ENCODE assay signal across 14 cellular contexts in genomic region chr17:7467498-7467897, GRCh38. TPM values are rescaled to one million over a fixed set of nuclear protein-coding genes. Genes with fewer than 3 reads are reported as not detected.
DNase-seq lines count a peak whose midpoint lies in the region; ATAC-seq, FAIRE-seq and TF ChIP-seq lines count a peak whose summit lies in the region.
"Had no signal": no experiment of that assay in that cellular context is flagged by ENCODE, and none has a peak within 500 bp of the region (broad histone marks: within the 10 kb centered on the region; RNA-seq: fewer than 3 reads in every experiment).

No MANE protein-coding gene starts in this region.

- H3K4me1 Mint-ChIP-seq in neural crest cell, result peaks cover 14% of the 10 kb centered on the region

- H3K79me2 ChIP-seq in GM12878 (ENCODE audit: control insufficient read depth, insufficient read depth, low read length), result no peaks in the 10 kb centered on the region

- WGBS in GM12878 (ENCODE audit: insufficient coverage, insufficient replicate concordance, low lambda C conversion rate, missing lambda C conversion rate), result 100% methylated on average over 3 of the region's 3 CpGs
- 83 to 88% methylated on average over 2 to 3 of the region's 3 CpGs for WGBS in upper lobe of left lung, 2 donors

- H3K9me3 ChIP-seq in left ventricle myocardium inferior (replicated peaks) (no peaks in the 10 kb centered on the region), GM12878 (replicated peaks; ENCODE audit: control insufficient read depth, insufficient read depth, low read length) (no peaks in the 10 kb centered on the region), upper lobe of left lung (no peaks in the 10 kb centered on the region), SJCRH30 (replicated peaks) (no peaks in the 10 kb centered on the region)
- H3K9me3 ChIP-seq: thoracic aorta had no signal

- POLR2A ChIA-PET in GM12878 (lab: Charles Lee), result interaction anchor here (1.0 to 2.4 kb wide), 2 partner anchors 8 to 9 kb away, joined by 3 to 9 read pairs; no protein-coding TSS in a partner anchor

- no peak for TF ChIP-seq RAD21 in GM12878 (IDR thresholded peaks at IDR 0.05; ENCODE audit: insufficient read depth, low read depth, low read length)

- RAD21 ChIA-PET in GM12878 (lab: Charles Lee; ENCODE audit: unreplicated experiment), result no interaction called here

- H3K36me3 Mint-ChIP-seq in neural crest cell (ENCODE audit: low read depth), result no peaks in the 10 kb centered on the region
- H3K36me3 Mint-ChIP-seq: immature natural killer cell had no signal

- no TSS peak for BruUV-seq in GM12878 (replicated peaks; lab: Mats Ljungman, UMichigan)

- H3K9me3 Mint-ChIP-seq in neural crest cell, result no peaks in the 10 kb centered on the region
- H3K9me3 Mint-ChIP-seq: effector memory CD8-positive, alpha-beta T cell; immature natural killer cell had no signal

- no peak overlapping the region for H3K4me2 ChIP-seq in GM12878 (ENCODE audit: control insufficient read depth, insufficient read depth)

- TF ChIP-seq CTCF in left ventricle myocardium inferior (IDR thresholded peaks at IDR 0.05; ENCODE audit: borderline replicate concordance) (no peak), GM12878 (IDR thresholded peaks at IDR 0.05 in 2 of 3, conservative IDR thresholded peaks at IDR 0.05 in 1 of 3; ENCODE audit: control insufficient read depth in 2 of 3, extremely low read depth in 1 of 3, insufficient read depth in 1 of 3, low read depth in 3 of 3, low read length in 3 of 3) (no peak), neural crest cell (conservative IDR thresholded peaks at IDR 0.05) (no peak), upper lobe of left lung (IDR thresholded peaks at IDR 0.05) (no peak)

- in situ Hi-C loops in GM12878 (cut with MboI), result no loop called here

- FAIRE-seq in GM12878 (lab: Jason Lieb, UNC), result no peak

- no peak overlapping the region for H3K9ac ChIP-seq in GM12878 (ENCODE audit: control insufficient read depth, insufficient read depth, low read length)

- H3K4me1 ChIP-seq in left ventricle myocardium inferior, result peaks cover 72% of the 10 kb centered on the region
- no peaks in the 10 kb centered on the region; the same call in 1 of the 2 replicates for H3K4me1 ChIP-seq in GM12878 (ENCODE audit: control insufficient read depth, insufficient read depth, low read length)
- peaks cover 25 to 49% (median 41%) of the 10 kb centered on the region in 4 donors for H3K4me1 ChIP-seq in upper lobe of left lung
- H3K4me1 ChIP-seq in SJCRH30, result no peaks in the 10 kb centered on the region

- H3K27ac Mint-ChIP-seq in neural crest cell (ENCODE audit: unreplicated experiment), result peak overlapping the region; percentile 27

- H2AFZ ChIP-seq in GM12878 (ENCODE audit: control insufficient read depth, low read depth, low read length), result no peak overlapping the region

- intact Hi-C loops in left ventricle myocardium inferior (cut with micrococcal nuclease) (no loop called here), cardiac septum (cut with DNase I) (no loop called here), GM12878 (cut with micrococcal nuclease; ENCODE audit: unreplicated experiment) (no loop called here), sciatic nerve (cut with DNase I) (no loop called here)

- no peaks in the 10 kb centered on the region for H4K20me1 ChIP-seq in GM12878 (ENCODE audit: control insufficient read depth, insufficient read depth)

- H3K4me3 ChIP-seq in left ventricle myocardium inferior (no peak overlapping the region), GM12878 (no peak overlapping the region), upper lobe of left lung (no peak overlapping the region), SJCRH30 (no peak overlapping the region)
- H3K4me3 ChIP-seq: thoracic aorta had no signal

- peak overlapping the region; percentile 32 for H3K4me3 Mint-ChIP-seq in neural crest cell
- H3K4me3 Mint-ChIP-seq: immature natural killer cell had no signal

- DNase-seq in left ventricle myocardium inferior (no peak), cardiac septum (ENCODE audit: low spot score) (no peak), GM12878 (ENCODE audit: low read depth, low spot score) (no peak), neural crest cell (ENCODE audit: low read depth, low spot score) (no peak), upper lobe of left lung (no peak), SJCRH30 (no peak), sciatic nerve (ENCODE audit: low spot score) (no peak), HuH-7 (ENCODE audit: low spot score) (no peak)
- DNase-seq: DMS153; effector memory CD8-positive, alpha-beta T cell; foreskin melanocyte; immature natural killer cell; T-helper 1 cell had no signal

- H3K36me3 ChIP-seq in left ventricle myocardium inferior (peaks cover 36% of the 10 kb centered on the region), GM12878 (ENCODE audit: control insufficient read depth in 2 of 2, insufficient read depth in 2 of 2, low read length in 1 of 2) (peaks cover 0 to 3% of the 10 kb centered on the region in 2 experiments; a peak in 3 of 4 replicates), upper lobe of left lung (peaks cover 2 to 36% (median 27%) of the 10 kb centered on the region in 4 donors), SJCRH30 (no peaks in the 10 kb centered on the region)

- peak overlapping the region; percentile 85 for H3K27ac ChIP-seq in left ventricle myocardium inferior (replicated peaks)
- peak overlapping the region; percentile 44 for H3K27ac ChIP-seq in GM12878 (ENCODE audit: control insufficient read depth, insufficient read depth)
- peak overlapping the region; percentile 61 to 75 (median 71) for H3K27ac ChIP-seq in upper lobe of left lung
- no peak overlapping the region for H3K27ac ChIP-seq in SJCRH30

- H3K27me3 ChIP-seq in left ventricle myocardium inferior (ENCODE audit: low read depth), result no peaks in the 10 kb centered on the region
- no peaks in the 10 kb centered on the region for H3K27me3 ChIP-seq in GM12878 (replicated peaks in 1 of 2; ENCODE audit: control insufficient read depth in 2 of 2, insufficient read depth in 2 of 2, low read length in 1 of 2)
- no peaks in the 10 kb centered on the region for H3K27me3 ChIP-seq in upper lobe of left lung
- H3K27me3 ChIP-seq in SJCRH30, result no peaks in the 10 kb centered on the region

- no peaks in the 10 kb centered on the region for H3K27me3 Mint-ChIP-seq in neural crest cell (ENCODE audit: low read depth)
- H3K27me3 Mint-ChIP-seq: effector memory CD8-positive, alpha-beta T cell had no signal

- no peak for TF ChIP-seq POLR2A in GM12878 (IDR thresholded peaks at IDR 0.05; ENCODE audit: low read depth, low read length)
- no peak for TF ChIP-seq POLR2A in upper lobe of left lung (IDR thresholded peaks at IDR 0.05)

- CTCF ChIA-PET in GM12878 (lab: Yijun Ruan, JAX), result interaction anchor here (1.7 kb wide), 1 partner anchor 9 kb away, joined by 4 read pairs; no protein-coding TSS in a partner anchor

- SMC1A ChIA-PET in GM12878 (lab: Charles Lee; ENCODE audit: uncharacterized antibody, unreplicated experiment), result no interaction called here

- ATAC-seq in GM12878 (no peak), upper lobe of left lung (ENCODE audit: low FRiP score in 2 of 2) (no peak), sciatic nerve (no peak)
- ATAC-seq: effector memory CD8-positive, alpha-beta T cell had no signal

- no peak for TF ChIP-seq EP300 in GM12878 (IDR thresholded peaks at IDR 0.05; ENCODE audit: borderline replicate concordance in 1 of 2, control insufficient read depth in 1 of 2, low read depth in 2 of 2, low read length in 2 of 2)
- TF ChIP-seq EP300 in upper lobe of left lung (IDR thresholded peaks at IDR 0.05), result no peak

RNA-seq across cellular contexts. Expression of gene ZBTB4, which starts 11.9 kb away (rescaled TPM):
- total RNA-seq in left ventricle myocardium inferior (63.4 TPM), cardiac septum (69.4 TPM), GM12878 (2014; rRNA removed) (7.6 and 8.3 TPM in 2 replicates), GM12878 (2014; rRNA removed; fragmentation: Illumina TruSeq; extraction: Trizol) (6.1 and 6.2 TPM in 2 replicates), GM12878 (2021) (14.9 and 15.1 TPM in 2 replicates), neural crest cell (13.6 and 14.3 TPM in 2 replicates), upper lobe of left lung (10 to 100 TPM; 54.4 to 90.1 (median 74.2) TPM), sciatic nerve (84.2 TPM)
- total RNA-seq in GM12878 (2013; cell fraction: nucleolus; rRNA removed), result 26.9 and 29.2 TPM in 2 replicates
- 6.7 TPM for polyA plus RNA-seq in GM12878 (2011; ENCODE audit: low read depth)
- polyA plus RNA-seq in GM12878 (2011; rRNA removed) (7.6 and 8.9 TPM in 2 replicates), GM12878 (2014; fragmentation: Illumina TruSeq; extraction: Trizol) (9.2 and 9.4 TPM in 2 replicates), GM12878 (2014; fragmentation: Nextera tagmentation; extraction: Ambion mirVana) (1 to 10 TPM; 2.0 to 3.0 TPM), GM12878 (2014; rRNA removed) (8.9 and 9.7 TPM in 2 replicates), GM12878 (2016; fragmentation: Nextera tagmentation; extraction: Ambion mirVana) (1 to 10 TPM; 4.3 to 4.6 TPM)
- polyA plus RNA-seq in GM12878 (2011; cell fraction: cytosol; rRNA removed), result 8.8 and 9.3 TPM in 2 replicates
- polyA plus RNA-seq in GM12878 (2011; cell fraction: nucleus; rRNA removed), result 26.2 and 29.9 TPM in 2 replicates
- 14.6 and 15.8 TPM in 2 replicates for polyA plus RNA-seq in GM12878 (2012)
- polyA minus RNA-seq in GM12878 (2011; rRNA and poly(A)+ RNA removed), result 8.7 and 14.0 TPM in 2 replicates
- polyA minus RNA-seq in GM12878 (2011; cell fraction: cytosol; rRNA and poly(A)+ RNA removed), result 4.5 and 4.8 TPM in 2 replicates
- 7.0 and 12.9 TPM in 2 replicates for polyA minus RNA-seq in GM12878 (2011; cell fraction: nucleus; rRNA and poly(A)+ RNA removed)
- total RNA-seq in SJCRH30 (2014; rRNA removed; shearing (Covaris generic)), result 4.7 and 5.3 TPM in 2 replicates

RNA-seq across cellular contexts. Expression of gene SLC35G6, which starts 13.7 kb away (rescaled TPM):
- not detected for total RNA-seq in left ventricle myocardium inferior
- total RNA-seq in cardiac septum, result not detected
- total RNA-seq in GM12878 (2013; cell fraction: nucleolus; rRNA removed), result not detected in 2 replicates
- not detected in 2 replicates for total RNA-seq in GM12878 (2014; rRNA removed)
- not detected in 2 replicates for total RNA-seq in GM12878 (2014; rRNA removed; fragmentation: Illumina TruSeq; extraction: Trizol)
- total RNA-seq in GM12878 (2021), result not detected in 2 replicates
- polyA plus RNA-seq in GM12878 (2011; ENCODE audit: low read depth), result not detected
- not detected in 2 replicates for polyA plus RNA-seq in GM12878 (2011; rRNA removed)
- polyA plus RNA-seq in GM12878 (2011; cell fraction: cytosol; rRNA removed), result not detected in 2 replicates
- not detected in 2 replicates for polyA plus RNA-seq in GM12878 (2011; cell fraction: nucleus; rRNA removed)
- polyA plus RNA-seq in GM12878 (2012), result 0.13 and 0.18 TPM in 2 replicates
- not detected in 2 replicates for polyA plus RNA-seq in GM12878 (2014; fragmentation: Illumina TruSeq; extraction: Trizol)
- not detected for polyA plus RNA-seq in GM12878 (2014; fragmentation: Nextera tagmentation; extraction: Ambion mirVana)
- polyA plus RNA-seq in GM12878 (2014; rRNA removed), result not detected in 2 replicates
- polyA plus RNA-seq in GM12878 (2016; fragmentation: Nextera tagmentation; extraction: Ambion mirVana), result under 1 TPM in 1 of 2 experiments, not detected in 1; 0.20 TPM
- 0.10 TPM in 1 of 2 replicates, not detected in the other for polyA minus RNA-seq in GM12878 (2011; rRNA and poly(A)+ RNA removed)
- not detected in 2 replicates for polyA minus RNA-seq in GM12878 (2011; cell fraction: cytosol; rRNA and poly(A)+ RNA removed)
- polyA minus RNA-seq in GM12878 (2011; cell fraction: nucleus; rRNA and poly(A)+ RNA removed), result not detected in 2 replicates
- total RNA-seq in neural crest cell, result not detected in 2 replicates
- not detected for total RNA-seq in upper lobe of left lung
- not detected in 2 replicates for total RNA-seq in SJCRH30 (2014; rRNA removed; shearing (Covaris generic))
- not detected for total RNA-seq in sciatic nerve
- total RNA-seq: thoracic aorta had no signal
- polyA plus RNA-seq: immature natural killer cell had no signal

RNA-seq across cellular contexts. Expression of gene POLR2A, which starts 16.7 kb away (rescaled TPM):
- 38.7 TPM for total RNA-seq in left ventricle myocardium inferior
- 56.4 TPM for total RNA-seq in cardiac septum
- 174 and 219 TPM in 2 replicates for total RNA-seq in GM12878 (2013; cell fraction: nucleolus; rRNA removed)
- total RNA-seq in GM12878 (2014; rRNA removed), result 25.6 and 28.9 TPM in 2 replicates
- 12.0 and 12.5 TPM in 2 replicates for total RNA-seq in GM12878 (2014; rRNA removed; fragmentation: Illumina TruSeq; extraction: Trizol)
- total RNA-seq in GM12878 (2021), result 111 and 121 TPM in 2 replicates
- 68.9 TPM for polyA plus RNA-seq in GM12878 (2011; ENCODE audit: low read depth)
- 7.9 and 19.3 TPM in 2 replicates for polyA plus RNA-seq in GM12878 (2011; rRNA removed)
- polyA plus RNA-seq in GM12878 (2011; cell fraction: cytosol; rRNA removed), result 26.4 and 47.8 TPM in 2 replicates
- polyA plus RNA-seq in GM12878 (2011; cell fraction: nucleus; rRNA removed), result 84.9 and 129 TPM in 2 replicates
- 74.8 and 80.1 TPM in 2 replicates for polyA plus RNA-seq in GM12878 (2012)
- polyA plus RNA-seq in GM12878 (2014; fragmentation: Illumina TruSeq; extraction: Trizol), result 47.6 and 57.7 TPM in 2 replicates
- polyA plus RNA-seq in GM12878 (2014; fragmentation: Nextera tagmentation; extraction: Ambion mirVana), result 1 to 10 TPM; 1.7 to 2.8 TPM
- polyA plus RNA-seq in GM12878 (2014; rRNA removed), result 37.8 and 45.5 TPM in 2 replicates
- polyA plus RNA-seq in GM12878 (2016; fragmentation: Nextera tagmentation; extraction: Ambion mirVana), result 10 to 100 TPM; 88.2 to 95.0 TPM
- polyA minus RNA-seq in GM12878 (2011; rRNA and poly(A)+ RNA removed), result 99.0 and 179 TPM in 2 replicates
- polyA minus RNA-seq in GM12878 (2011; cell fraction: cytosol; rRNA and poly(A)+ RNA removed), result 87.3 and 103 TPM in 2 replicates
- polyA minus RNA-seq in GM12878 (2011; cell fraction: nucleus; rRNA and poly(A)+ RNA removed), result 91.4 and 180 TPM in 2 replicates
- total RNA-seq in neural crest cell, result 181 and 183 TPM in 2 replicates
- total RNA-seq in upper lobe of left lung, result 100 to 1,000 TPM in 4 of 6 donors, 10 to 100 TPM in 2; 79.5 to 139 (median 112) TPM
- 27.7 and 32.0 TPM in 2 replicates for total RNA-seq in SJCRH30 (2014; rRNA removed; shearing (Covaris generic))
- total RNA-seq in sciatic nerve, result 126 TPM

RNA-seq across cellular contexts. Expression of gene CHRNB1, which starts 22.6 kb away (rescaled TPM):
- total RNA-seq in left ventricle myocardium inferior, result 8.7 TPM
- 9.9 TPM for total RNA-seq in cardiac septum
- 8.8 and 10.3 TPM in 2 replicates for total RNA-seq in GM12878 (2013; cell fraction: nucleolus; rRNA removed)
- 10.8 and 12.0 TPM in 2 replicates for total RNA-seq in GM12878 (2014; rRNA removed)
- total RNA-seq in GM12878 (2014; rRNA removed; fragmentation: Illumina TruSeq; extraction: Trizol), result 12.8 and 12.9 TPM in 2 replicates
- 5.8 and 7.4 TPM in 2 replicates for total RNA-seq in GM12878 (2021)
- 5.9 TPM for polyA plus RNA-seq in GM12878 (2011; ENCODE audit: low read depth)
- 9.1 and 11.0 TPM in 2 replicates for polyA plus RNA-seq in GM12878 (2011; rRNA removed)
- 20.4 and 24.7 TPM in 2 replicates for polyA plus RNA-seq in GM12878 (2011; cell fraction: cytosol; rRNA removed)
- 9.5 and 9.7 TPM in 2 replicates for polyA plus RNA-seq in GM12878 (2011; cell fraction: nucleus; rRNA removed)
- 10.9 and 11.6 TPM in 2 replicates for polyA plus RNA-seq in GM12878 (2012)
- polyA plus RNA-seq in GM12878 (2014; fragmentation: Illumina TruSeq; extraction: Trizol), result 12.2 and 14.4 TPM in 2 replicates
- polyA plus RNA-seq in GM12878 (2014; fragmentation: Nextera tagmentation; extraction: Ambion mirVana), result 10 to 100 TPM; 13.2 to 14.8 TPM
- 10.6 and 11.6 TPM in 2 replicates for polyA plus RNA-seq in GM12878 (2014; rRNA removed)
- 10 to 100 TPM in 1 of 2 experiments, 1 to 10 TPM in 1; 8.5 to 10.7 TPM for polyA plus RNA-seq in GM12878 (2016; fragmentation: Nextera tagmentation; extraction: Ambion mirVana)
- polyA minus RNA-seq in GM12878 (2011; rRNA and poly(A)+ RNA removed), result 7.5 and 13.9 TPM in 2 replicates
- 2.1 and 4.1 TPM in 2 replicates for polyA minus RNA-seq in GM12878 (2011; cell fraction: cytosol; rRNA and poly(A)+ RNA removed)
- polyA minus RNA-seq in GM12878 (2011; cell fraction: nucleus; rRNA and poly(A)+ RNA removed), result 3.0 and 4.3 TPM in 2 replicates
- 9.7 and 9.9 TPM in 2 replicates for total RNA-seq in neural crest cell
- 10 to 100 TPM in 1 of 6 donors, 1 to 10 TPM in 5; 1.9 to 11.5 (median 7.0) TPM for total RNA-seq in upper lobe of left lung
- total RNA-seq in SJCRH30 (2014; rRNA removed; shearing (Covaris generic)), result 33.3 and 36.9 TPM in 2 replicates
- total RNA-seq in sciatic nerve, result 6.3 TPM

RNA-seq across cellular contexts. Expression of gene FGF11, which starts 28.2 kb away (rescaled TPM):
- total RNA-seq in left ventricle myocardium inferior (6.5 TPM), cardiac septum (3.9 TPM), GM12878 (2014; rRNA removed) (2.3 and 3.0 TPM in 2 replicates), GM12878 (2014; rRNA removed; fragmentation: Illumina TruSeq; extraction: Trizol) (1.8 and 2.4 TPM in 2 replicates), GM12878 (2021) (3.0 TPM in 2 replicates), neural crest cell (6.0 and 6.5 TPM in 2 replicates), upper lobe of left lung (1 to 10 TPM in 2 of 6 donors, under 1 TPM in 3, not detected in 1; 0.15 to 2.0 (median 0.57) TPM), sciatic nerve (3.8 TPM)
- total RNA-seq in GM12878 (2013; cell fraction: nucleolus; rRNA removed), result 23.7 and 26.4 TPM in 2 replicates
- polyA plus RNA-seq in GM12878 (2011; ENCODE audit: low read depth), result 13.9 TPM
- polyA plus RNA-seq in GM12878 (2011; rRNA removed) (15.6 and 21.1 TPM in 2 replicates), GM12878 (2014; fragmentation: Illumina TruSeq; extraction: Trizol) (3.5 and 4.1 TPM in 2 replicates), GM12878 (2014; fragmentation: Nextera tagmentation; extraction: Ambion mirVana) (1 to 10 TPM in 1 of 2 experiments, under 1 TPM in 1; 0.69 to 1.3 TPM), GM12878 (2014; rRNA removed) (2.3 and 2.8 TPM in 2 replicates), GM12878 (2016; fragmentation: Nextera tagmentation; extraction: Ambion mirVana) (1 to 10 TPM in 1 of 2 experiments, under 1 TPM in 1; 0.97 to 1.8 TPM)
- polyA plus RNA-seq in GM12878 (2011; cell fraction: cytosol; rRNA removed), result 14.9 and 20.2 TPM in 2 replicates
- polyA plus RNA-seq in GM12878 (2011; cell fraction: nucleus; rRNA removed), result 42.8 and 79.1 TPM in 2 replicates
- 18.4 and 22.6 TPM in 2 replicates for polyA plus RNA-seq in GM12878 (2012)
- polyA minus RNA-seq in GM12878 (2011; rRNA and poly(A)+ RNA removed), result 6.2 and 10.5 TPM in 2 replicates
- 3.7 and 3.8 TPM in 2 replicates for polyA minus RNA-seq in GM12878 (2011; cell fraction: cytosol; rRNA and poly(A)+ RNA removed)
- polyA minus RNA-seq in GM12878 (2011; cell fraction: nucleus; rRNA and poly(A)+ RNA removed), result 6.6 and 6.9 TPM in 2 replicates
- total RNA-seq in SJCRH30 (2014; rRNA removed; shearing (Covaris generic)), result 4.0 and 5.0 TPM in 2 replicates
- polyA plus RNA-seq: immature natural killer cell had no signal
